In genomic region chr5:107985144-107985543, GRCh38 we compare ENCODE assay signal across 12 cellular contexts.
DNase-seq lines count a peak whose midpoint lies in the region; ATAC-seq and TF ChIP-seq lines count a peak whose summit lies in the region.
"Had no signal": no experiment of that assay in that cellular context is flagged by ENCODE, and none has a peak within 500 bp of the region (broad histone marks: within the 10 kb centered on the region; RNA-seq: fewer than 3 reads in every experiment).

No MANE protein-coding gene starts in this region.

- ATAC-seq in Right ventricle myocardium inferior (peak; percentile 42), PC-3 (no peak), GM21423 (IDR thresholded peaks at IDR 0.05; ENCODE audit: unreplicated experiment) (no peak)
- no peak for ATAC-seq in stimulated activated naive CD8-positive, alpha-beta T cell treated with anti-CD3 and anti-CD28 coated beads, Interleukin-15, Interleukin-2, amounts not matched to agents 100 U/mL and 50 U/mL, for 24 hours
- ATAC-seq: activated T-cell treated with anti-CD3 and anti-CD28 coated beads, Interleukin-2, amount 50 U/mL, for 72 hours had no signal

- H3K4me1 ChIP-seq in left ventricle myocardium inferior (peaks cover 16% of the 10 kb centered on the region), PC-3 (ENCODE audit: insufficient read depth, low read length) (no peaks in the 10 kb centered on the region), transverse colon (no peaks in the 10 kb centered on the region)

- CTCF ChIA-PET in PC-3 (lab: Charles Lee): no interaction called here

- no TSS peak for BruUV-seq in PC-3 (replicated peaks; lab: Mats Ljungman, UMichigan)

- DNase-seq in Right ventricle myocardium inferior (ENCODE audit: missing footprints): peak; percentile 41
- DNase-seq in left ventricle myocardium inferior: no peak
- peak; percentile 27 for DNase-seq in PC-3
- DNase-seq in fibroblast of mammary gland (ENCODE audit: low read depth): peak; percentile 18
- peak; percentile 9 for DNase-seq in transverse colon
- no peak for DNase-seq in stimulated activated naive CD8-positive, alpha-beta T cell treated with anti-CD3 and anti-CD28 coated beads, Interleukin-15, Interleukin-2, amounts not matched to agents 100 U/mL and 50 U/mL, for 24 hours
- DNase-seq in cerebellar nuclear complex (lab: John Stamatoyannopoulos, UW): no peak
- DNase-seq: activated T-cell treated with anti-CD3 and anti-CD28 coated beads, Interleukin-2, amount 50 U/mL, for 72 hours; heart right ventricle; NCI-H510A had no signal

- H3K36me3 ChIP-seq in left ventricle myocardium inferior: no peaks in the 10 kb centered on the region
- H3K36me3 ChIP-seq in PC-3 (ENCODE audit: low read depth, low read length): no peaks in the 10 kb centered on the region
- no peaks in the 10 kb centered on the region for H3K36me3 ChIP-seq in transverse colon
- H3K36me3 ChIP-seq: heart right ventricle had no signal

- no peak overlapping the region for H2AFZ ChIP-seq in PC-3 (ENCODE audit: low read length)

- H3K27me3 ChIP-seq in left ventricle myocardium inferior (ENCODE audit: low read depth) (no peaks in the 10 kb centered on the region), PC-3 (ENCODE audit: low read length) (no peaks in the 10 kb centered on the region), transverse colon (no peaks in the 10 kb centered on the region)
- H3K27me3 ChIP-seq: heart right ventricle had no signal

- no peaks in the 10 kb centered on the region for H3F3A ChIP-seq in PC-3 (ENCODE audit: low read length, unreplicated experiment)

- POLR2A ChIA-PET in PC-3 (lab: Charles Lee; ENCODE audit: unreplicated experiment): no interaction called here

- no peaks in the 10 kb centered on the region for H3K9me3 ChIP-seq in left ventricle myocardium inferior (replicated peaks)
- no peaks in the 10 kb centered on the region for H3K9me3 ChIP-seq in PC-3 (ENCODE audit: low read length)
- H3K9me3 ChIP-seq in transverse colon: no peaks in the 10 kb centered on the region
- H3K9me3 ChIP-seq: heart right ventricle had no signal

- no peaks in the 10 kb centered on the region for H4K20me1 ChIP-seq in PC-3 (ENCODE audit: low read length)

- no peak for TF ChIP-seq POLR2A in transverse colon (IDR thresholded peaks at IDR 0.05)

- H3K27ac ChIP-seq in left ventricle myocardium inferior (replicated peaks): no peak overlapping the region
- H3K27ac ChIP-seq in PC-3 (ENCODE audit: low read length): no peak overlapping the region
- no peak overlapping the region for H3K27ac ChIP-seq in transverse colon
- H3K27ac ChIP-seq: heart right ventricle, KMS-11 had no signal

- H3K4me3 ChIP-seq in left ventricle myocardium inferior: no peak overlapping the region
- H3K4me3 ChIP-seq in PC-3 (ENCODE audit: low read length): no peak overlapping the region
- H3K4me3 ChIP-seq in fibroblast of mammary gland (ENCODE audit: control insufficient read depth, low read depth, low read length): no peak overlapping the region
- H3K4me3 ChIP-seq in transverse colon: no peak overlapping the region
- H3K4me3 ChIP-seq: heart right ventricle had no signal

- H3K79me2 ChIP-seq in PC-3 (ENCODE audit: low read length): no peaks in the 10 kb centered on the region

- no peaks in the 10 kb centered on the region for H3K9me2 ChIP-seq in PC-3 (replicated peaks; ENCODE audit: low read length)

- TF ChIP-seq EP300 in transverse colon (IDR thresholded peaks at IDR 0.05; ENCODE audit: low read depth): no peak

- TF ChIP-seq CTCF in left ventricle myocardium inferior (IDR thresholded peaks at IDR 0.05; ENCODE audit: borderline replicate concordance) (no peak), PC-3 (conservative IDR thresholded peaks at IDR 0.05; ENCODE audit: low read depth, low read length) (no peak), fibroblast of mammary gland (conservative IDR thresholded peaks at IDR 0.05; ENCODE audit: control insufficient read depth, insufficient read depth, low read depth, low read length) (no peak), transverse colon (IDR thresholded peaks at IDR 0.05) (no peak)

- intact Hi-C loops in Right ventricle myocardium inferior (cut with DNase I): no loop called here
- intact Hi-C loops in left ventricle myocardium inferior (cut with micrococcal nuclease): no loop called here
- intact Hi-C loops in PC-3 (cut with micrococcal nuclease): no loop called here
- intact Hi-C loops in transverse colon (cut with DNase I; ENCODE audit: low total_unique reads): no loop called here

- no peak overlapping the region for H3K4me2 ChIP-seq in PC-3 (ENCODE audit: low read length)
- H3K4me2 ChIP-seq: KMS-11 had no signal

- no peak overlapping the region for H3K9ac ChIP-seq in PC-3 (ENCODE audit: low read length)
- H3K9ac ChIP-seq: KMS-11 had no signal

- in situ Hi-C loops in transverse colon (cut with MboI; ENCODE audit: low pct_ligation_motif_present in 1 of 4, low pct_unique_long_range_greater_than_20kb in 1 of 4, low sequenced_read_pairs in 3 of 4): no loop called here

Comparison
In these comparisons a context has a peak if more than half of its experiments do, and no peak if none do; other contexts are left out.
1. DNase-seq: peak in Right ventricle myocardium inferior (single experiment), PC-3 (single experiment), fibroblast of mammary gland (single experiment) and transverse colon (single experiment); none in left ventricle myocardium inferior (single experiment), stimulated activated naive CD8-positive, alpha-beta T cell treated with anti-CD3 and anti-CD28 coated beads, Interleukin-15, Interleukin-2, amounts not matched to agents 100 U/mL and 50 U/mL, for 24 hours (single experiment) and cerebellar nuclear complex (0 of 2).